Comparison of ENCODE assay signal across 1 cellular context in genomic region chr14:96940009-96940408, GRCh38.
A peak's percentile ranks its signal among the peaks of the same experiment; 100 is the strongest.
TF ChIP-seq lines count a peak whose summit lies in the region.

No MANE protein-coding gene starts in this region.

TF ChIP-seq in K562, 482 proteins besides CTCF, POLR2A, EP300 and RAD21 (continued from another document):
- TF ChIP-seq REST (CRISPR knock-in tag; IDR thresholded peaks at IDR 0.05; ENCODE audit: low read depth) (peak; percentile 93), BCOR (IDR thresholded peaks at IDR 0.05) (no peak), ETS1 (conservative IDR thresholded peaks at IDR 0.05; ENCODE audit: control insufficient read depth, low read depth, low read length) (0 out of 2 replicates have a peak, but pooled peaks have one; percentile 15), MNT (conservative IDR thresholded peaks at IDR 0.05) (peak in 1 of 2 experiments; percentile 60; a peak in 2 of 4 replicates), MIER1 (IDR thresholded peaks at IDR 0.05; ENCODE audit: low read depth) (peak; percentile 91), BCLAF1 (IDR thresholded peaks at IDR 0.05; ENCODE audit: borderline replicate concordance in 1 of 2, control insufficient read depth in 1 of 2, low read depth in 2 of 2, low read length in 1 of 2) (no peak)
